Comparison of ENCODE assay signal across 1 cellular context in genomic region chr1:148493933-148494332, GRCh38.
A peak's percentile ranks its signal among the peaks of the same experiment; 100 is the strongest.
TF ChIP-seq lines count a peak whose summit lies in the region.

No MANE protein-coding gene starts in this region.

TF ChIP-seq in K562, 482 proteins besides CTCF, POLR2A, EP300 and RAD21 (continued from another document):
- TF ChIP-seq ZNF512 (tag; IDR thresholded peaks at IDR 0.05): peak; percentile 97
